In the genomic region with DNA sequence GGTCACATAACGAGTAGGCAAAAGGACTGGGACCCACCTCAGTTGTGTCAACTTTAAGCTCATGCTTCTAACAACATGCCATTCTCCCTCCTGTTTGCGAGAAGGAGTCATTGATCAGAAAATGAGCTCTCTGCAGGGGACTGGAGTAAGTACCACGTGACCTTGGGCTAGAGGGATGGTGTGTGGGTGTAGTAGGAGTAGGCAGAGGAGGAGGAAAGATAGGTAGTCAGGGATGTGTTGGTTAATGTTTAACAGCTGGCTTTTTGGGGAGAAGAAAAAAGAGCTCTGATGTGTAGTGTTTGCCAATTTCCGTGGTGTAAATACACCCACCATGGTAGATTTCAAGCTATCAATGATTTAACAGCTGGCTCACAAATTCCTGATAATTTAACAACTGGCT, we compare ENCODE assay signal across 21 cellular contexts.
DNase-seq lines count a peak whose midpoint lies in the region; ATAC-seq, FAIRE-seq and TF ChIP-seq lines count a peak whose summit lies in the region.
"Had no signal": no experiment of that assay in that cellular context is flagged by ENCODE, and none has a peak within 500 bp of the region (broad histone marks: within the 10 kb centered on the region; RNA-seq: fewer than 3 reads in every experiment).

No MANE protein-coding gene starts in this region.

- no peaks in the 10 kb centered on the region for H3K9me1 ChIP-seq in K562 (ENCODE audit: control insufficient read depth, insufficient read depth, low read length)

- TF ChIP-seq RAD21 in A549 (conservative IDR thresholded peaks at IDR 0.05 in 1 of 2, IDR thresholded peaks at IDR 0.05 in 1 of 2) (no peak), K562 (CRISPR knock-in tag; conservative IDR thresholded peaks at IDR 0.05 in 1 of 2, IDR thresholded peaks at IDR 0.05 in 1 of 2) (no peak)

- H3K27me3 Mint-ChIP-seq in activated naive CD4-positive, alpha-beta T cell treated with anti-CD3 and anti-CD28 coated beads, Interleukin-2, amount 10 ng/mL, durations not matched to agents 7 days and 5 days = peaks cover 48% of the 10 kb centered on the region
- H3K27me3 Mint-ChIP-seq: CD4-positive, CD25-positive, alpha-beta regulatory T cell had no signal

- H4K20me1 ChIP-seq in K562 (replicated peaks; ENCODE audit: control insufficient read depth, insufficient read depth, low read length) = no peaks in the 10 kb centered on the region

- no peaks in the 10 kb centered on the region for H3K27me3 ChIP-seq in K562 (ENCODE audit: control insufficient read depth in 2 of 2, insufficient read depth in 2 of 2, low read length in 2 of 2)

- TF ChIP-seq CTCF in A549 (IDR thresholded peaks at IDR 0.05) (no peak), K562 (IDR thresholded peaks at IDR 0.05 in 2 of 3, conservative IDR thresholded peaks at IDR 0.05 in 1 of 3; ENCODE audit: insufficient read depth in 2 of 3, low read depth in 1 of 3, low read length in 3 of 3) (no peak)

- FAIRE-seq in A549 (lab: Jason Lieb, UNC) = no peak
- FAIRE-seq in K562 (lab: Jason Lieb, UNC) = peak; percentile 86
- FAIRE-seq: GM19239 had no signal

- H3K27ac Mint-ChIP-seq in activated naive CD4-positive, alpha-beta T cell treated with anti-CD3 and anti-CD28 coated beads, Interleukin-2, amount 10 ng/mL, durations not matched to agents 7 days and 5 days = no peak overlapping the region
- H3K27ac Mint-ChIP-seq: CD4-positive, CD25-positive, alpha-beta regulatory T cell; CD8-positive, alpha-beta memory T cell had no signal

- H3K4me2 ChIP-seq in A549 = no peak overlapping the region
- peak overlapping the region; percentile 25; the same call in 1 of the 2 replicates for H3K4me2 ChIP-seq in K562 (ENCODE audit: insufficient read depth, low read length)
- H3K4me2 ChIP-seq: KMS-11 had no signal

- ATAC-seq in A549 (no peak), K562 (peak; percentile 78), GM19397 (IDR thresholded peaks at IDR 0.05; ENCODE audit: unreplicated experiment) (no peak), GM18511 (IDR thresholded peaks at IDR 0.05; ENCODE audit: unreplicated experiment) (no peak)

- no peaks in the 10 kb centered on the region; the same call in 2 of the 3 replicates for H3K36me3 ChIP-seq in K562 (ENCODE audit: control insufficient read depth, insufficient read depth, low read length)
- H3K36me3 ChIP-seq: BE2C had no signal

- TF ChIP-seq POLR2A in A549 (IDR thresholded peaks at IDR 0.05; ENCODE audit: low read length) (no peak), K562 (conservative IDR thresholded peaks at IDR 0.05) (no peak)

- no TSS peak for BruUV-seq in K562 (replicated peaks; lab: Mats Ljungman, UMichigan)

- intact Hi-C loops in K562 (cut with micrococcal nuclease) = loop anchor here (10.0 kb wide), 1 partner anchor 101 kb away; no protein-coding TSS in a partner anchor

- TF ChIP-seq EP300 in A549 (IDR thresholded peaks at IDR 0.05) (no peak), K562 (IDR thresholded peaks at IDR 0.05; ENCODE audit: low read length) (no peak)

- POLR2A ChIA-PET in A549 (lab: Yijun Ruan, JAX) = no interaction called here
- POLR2A ChIA-PET in K562 (lab: Yijun Ruan, JAX) = interaction anchor here (0.5 to 1.3 kb wide), 3 partner anchors 17 to 142 kb away, joined by 3 to 5 read pairs (median 4); no protein-coding TSS in a partner anchor

- H3K4me1 Mint-ChIP-seq in activated naive CD4-positive, alpha-beta T cell treated with anti-CD3 and anti-CD28 coated beads, Interleukin-2, amount 10 ng/mL, durations not matched to agents 7 days and 5 days = no peaks in the 10 kb centered on the region
- H3K4me1 Mint-ChIP-seq: CD4-positive, CD25-positive, alpha-beta regulatory T cell; CD8-positive, alpha-beta memory T cell had no signal

- H3K9me3 Mint-ChIP-seq in activated naive CD4-positive, alpha-beta T cell treated with anti-CD3 and anti-CD28 coated beads, Interleukin-2, amount 10 ng/mL, durations not matched to agents 7 days and 5 days = no peaks in the 10 kb centered on the region

- H3K9ac ChIP-seq in K562 (ENCODE audit: insufficient read depth in 1 of 2, low read depth in 2 of 2, low read length in 2 of 2) = no peak overlapping the region; a peak in 1 of 4 replicates
- H3K9ac ChIP-seq: GM23248, KMS-11 had no signal

- H3K4me3 Mint-ChIP-seq in activated naive CD4-positive, alpha-beta T cell treated with anti-CD3 and anti-CD28 coated beads, Interleukin-2, amount 10 ng/mL, durations not matched to agents 7 days and 5 days = no peak overlapping the region
- H3K4me3 Mint-ChIP-seq: CD8-positive, alpha-beta memory T cell had no signal

- H3K9me3 ChIP-seq in A549 (0 out of 3 replicates have a peak, but pooled peaks cover 2% of the 10 kb centered on the region), K562 (replicated peaks; ENCODE audit: control insufficient read depth, insufficient read depth, low read depth, low read length) (no peaks in the 10 kb centered on the region)
- H3K9me3 ChIP-seq: BE2C had no signal

- no peaks in the 10 kb centered on the region for H3K4me1 ChIP-seq in A549
- H3K4me1 ChIP-seq in K562 (replicated peaks in 1 of 2; ENCODE audit: control insufficient read depth in 2 of 2, insufficient read depth in 2 of 2, low read length in 2 of 2) = peaks cover 11 to 15% of the 10 kb centered on the region in 2 experiments

- CTCF ChIA-PET in A549 (lab: Yijun Ruan, JAX) (interaction anchor here (0.8 to 2.0 kb wide), 6 partner anchors 9 to 107 kb away, joined by 3 to 9 read pairs (median 4); no protein-coding TSS in a partner anchor), K562 (lab: Yijun Ruan, JAX; ENCODE audit: low intra/inter-chr PET ratio) (no interaction called here)
- CTCF ChIA-PET in activated naive CD4-positive, alpha-beta T cell treated with anti-CD3 and anti-CD28 coated beads, Interleukin-2, amount 10 ng/mL, durations not matched to agents 7 days and 5 days (lab: Charles Lee) = no interaction called here

- no peak for DNase-seq in A549 (ENCODE audit: low read depth in 1 of 2, low spot score in 1 of 2)
- peak; percentile 14 for DNase-seq in NCI-H69 (lab: John Stamatoyannopoulos, UW)
- DNase-seq in K562 (ENCODE audit: extremely low read depth in 1 of 4, low spot score in 3 of 4) = peak; percentile 53 to 71 (median 60)
- peak; percentile 19 for DNase-seq in kidney tubule cell (ENCODE audit: low spot score)
- no peak for DNase-seq in anterior cingulate cortex (lab: John Stamatoyannopoulos, UW)
- no peak for DNase-seq in activated naive CD4-positive, alpha-beta T cell treated with anti-CD3 and anti-CD28 coated beads, Interleukin-2, amount 10 ng/mL, durations not matched to agents 7 days and 5 days
- DNase-seq: 8988T; BE2C; C1 segment of cervical spinal cord; CD4-positive, CD25-positive, alpha-beta regulatory T cell; CD8-positive, alpha-beta memory T cell; COR-L47; DMS 273 treated with DMSO at 0.1 percent for 48 hours; DMS79; GDM1; GM23248; H7 had no signal

- H3K4me3 ChIP-seq in A549 = no peak overlapping the region
- no peak overlapping the region for H3K4me3 ChIP-seq in K562
- H3K4me3 ChIP-seq: GM23248 had no signal

- no peaks in the 10 kb centered on the region for H3K79me2 ChIP-seq in K562 (ENCODE audit: control insufficient read depth, insufficient read depth, low read length)

- peak overlapping the region; percentile 89 for H2AFZ ChIP-seq in K562 (ENCODE audit: low read depth, low read length)
- H2AFZ ChIP-seq: GM23248 had no signal

- in situ Hi-C loops in K562 (cut with MboI) = no loop called here

- H3K36me3 Mint-ChIP-seq in activated naive CD4-positive, alpha-beta T cell treated with anti-CD3 and anti-CD28 coated beads, Interleukin-2, amount 10 ng/mL, durations not matched to agents 7 days and 5 days = no peaks in the 10 kb centered on the region
- H3K36me3 Mint-ChIP-seq: CD4-positive, CD25-positive, alpha-beta regulatory T cell; CD8-positive, alpha-beta memory T cell had no signal

- 28% methylated on average over 4 of the region's 4 CpGs for WGBS in A549 (ENCODE audit: missing lambda C conversion rate)
- 10% methylated on average over 4 of the region's 4 CpGs for WGBS in K562 (ENCODE audit: insufficient coverage, low coverage, missing lambda C conversion rate)

- H3K27ac ChIP-seq in A549 (no peak overlapping the region), K562 (ENCODE audit: extremely low read depth, low read depth, low read length) (no peak overlapping the region)
- H3K27ac ChIP-seq: GM23248, KMS-11 had no signal

TF ChIP-seq in A549, 52 proteins besides CTCF, POLR2A, EP300 and RAD21:
- TF ChIP-seq MAZ (IDR thresholded peaks at IDR 0.05; ENCODE audit: borderline replicate concordance, low read depth, low read length) (no peak), HOXA7 (CRISPR knock-in tag; IDR thresholded peaks at IDR 0.05) (no peak)
- TF ChIP-seq, protein P1, sequence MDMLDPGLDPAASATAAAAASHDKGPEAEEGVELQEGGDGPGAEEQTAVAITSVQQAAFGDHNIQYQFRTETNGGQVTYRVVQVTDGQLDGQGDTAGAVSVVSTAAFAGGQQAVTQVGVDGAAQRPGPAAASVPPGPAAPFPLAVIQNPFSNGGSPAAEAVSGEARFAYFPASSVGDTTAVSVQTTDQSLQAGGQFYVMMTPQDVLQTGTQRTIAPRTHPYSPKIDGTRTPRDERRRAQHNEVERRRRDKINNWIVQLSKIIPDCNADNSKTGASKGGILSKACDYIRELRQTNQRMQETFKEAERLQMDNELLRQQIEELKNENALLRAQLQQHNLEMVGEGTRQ (IDR thresholded peaks at IDR 0.05) = peak; percentile 41

TF ChIP-seq in K562, 482 proteins besides CTCF, POLR2A, EP300 and RAD21 (continues in another document):
- TF ChIP-seq HDAC1 (IDR thresholded peaks at IDR 0.05) (peak in 1 of 2 experiments; percentile 46; a peak in 1 of 4 replicates), DACH1 (IDR thresholded peaks at IDR 0.05; ENCODE audit: partially characterized antibody) (peak; percentile 39), CBFA2T3 (IDR thresholded peaks at IDR 0.05) (peak; percentile 57), NRF1 (conservative IDR thresholded peaks at IDR 0.05 in 1 of 2, IDR thresholded peaks at IDR 0.05 in 1 of 2) (no peak)
- TF ChIP-seq, protein P2, sequence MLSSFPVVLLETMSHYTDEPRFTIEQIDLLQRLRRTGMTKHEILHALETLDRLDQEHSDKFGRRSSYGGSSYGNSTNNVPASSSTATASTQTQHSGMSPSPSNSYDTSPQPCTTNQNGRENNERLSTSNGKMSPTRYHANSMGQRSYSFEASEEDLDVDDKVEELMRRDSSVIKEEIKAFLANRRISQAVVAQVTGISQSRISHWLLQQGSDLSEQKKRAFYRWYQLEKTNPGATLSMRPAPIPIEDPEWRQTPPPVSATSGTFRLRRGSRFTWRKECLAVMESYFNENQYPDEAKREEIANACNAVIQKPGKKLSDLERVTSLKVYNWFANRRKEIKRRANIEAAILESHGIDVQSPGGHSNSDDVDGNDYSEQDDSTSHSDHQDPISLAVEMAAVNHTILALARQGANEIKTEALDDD (IDR thresholded peaks at IDR 0.05) = peak; percentile 35; the same call in 1 of the 2 replicates
- TF ChIP-seq, protein P1 (CRISPR knock-in tag; IDR thresholded peaks at IDR 0.05) = peak; percentile 88

Comparison
In these comparisons a context has a peak if more than half of its experiments do, and no peak if none do; other contexts are left out.
1. DNase-seq: peak in NCI-H69 (single experiment), K562 (4 of 4) and kidney tubule cell (single experiment); none in A549 (0 of 2), anterior cingulate cortex (0 of 58) and activated naive CD4-positive, alpha-beta T cell treated with anti-CD3 and anti-CD28 coated beads, Interleukin-2, amount 10 ng/mL, durations not matched to agents 7 days and 5 days (single experiment).